21 cellular contexts compared by ENCODE assay signal in the genomic region with DNA sequence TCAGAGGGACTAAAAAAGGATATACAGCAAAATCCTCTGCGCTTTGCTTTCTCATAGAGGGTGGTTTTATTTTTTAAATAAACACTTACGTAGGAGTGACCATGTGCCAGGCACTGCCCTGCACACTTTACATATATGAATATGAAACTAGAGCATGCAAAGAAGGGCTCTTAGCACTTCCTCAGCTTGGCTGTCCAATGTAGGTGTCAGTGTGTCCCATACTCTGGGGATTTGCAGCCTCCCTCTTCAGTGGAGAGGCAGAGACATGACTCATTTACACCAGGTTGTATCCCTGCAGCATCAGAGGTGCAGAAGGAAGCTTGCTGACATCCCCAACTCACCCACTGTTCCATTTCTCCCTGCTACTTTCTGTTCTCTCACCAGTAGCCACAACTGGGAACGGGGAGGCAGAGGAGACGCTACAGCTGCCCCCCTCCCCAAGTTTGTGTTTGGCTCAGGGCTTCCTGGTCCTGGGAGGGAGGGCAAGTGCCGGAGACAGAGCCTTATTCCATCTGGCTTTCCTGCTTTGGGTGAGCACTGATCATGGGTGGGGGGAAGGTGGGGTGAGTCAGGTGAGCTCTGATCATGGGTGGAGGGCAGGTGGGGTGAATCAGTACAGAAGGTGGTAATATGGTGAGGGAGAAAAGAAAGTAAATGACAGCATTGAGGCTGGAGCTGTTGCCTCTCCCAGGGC. TPM values are rescaled to one million over a fixed set of nuclear protein-coding genes. Genes with fewer than 3 reads are reported as not detected.
DNase-seq lines count a peak whose midpoint lies in the region; ATAC-seq lines count a peak whose summit lies in the region.
"Had no signal": no experiment of that assay in that cellular context is flagged by ENCODE, and none has a peak within 500 bp of the region (broad histone marks: within the 10 kb centered on the region; RNA-seq: fewer than 3 reads in every experiment).

No MANE protein-coding gene starts in this region.

- H3K27me3 Mint-ChIP-seq in activated T-cell treated with anti-CD3 and anti-CD28 coated beads, Interleukin-2, amount 50 U/mL, for 72 hours (ENCODE audit: low read depth) = no peaks in the 10 kb centered on the region
- H3K27me3 Mint-ChIP-seq: stimulated activated naive CD8-positive, alpha-beta T cell treated with anti-CD3 and anti-CD28 coated beads, Interleukin-15, Interleukin-2, amounts not matched to agents 100 ng/mL and 50 ng/mL, for 24 hours had no signal

- H3K4me3 Mint-ChIP-seq in activated T-cell treated with anti-CD3 and anti-CD28 coated beads, Interleukin-2, amount 50 U/mL, for 72 hours = no peak overlapping the region
- H3K4me3 Mint-ChIP-seq: naive B cell; stimulated activated naive CD8-positive, alpha-beta T cell treated with anti-CD3 and anti-CD28 coated beads, Interleukin-15, Interleukin-2, amounts not matched to agents 100 ng/mL and 50 ng/mL, for 24 hours had no signal

- DNase-seq in ELR (ENCODE audit: low read depth) = peak; percentile 8
- peak; percentile 15 for DNase-seq in activated CD8-positive, alpha-beta memory T cell treated with anti-CD3 and anti-CD28 coated beads, Interleukin-2, amount 50 U/mL, for 48 hours
- peak; percentile 11 for DNase-seq in kidney tubule cell (ENCODE audit: low spot score)
- DNase-seq in activated T-cell treated with anti-CD3 and anti-CD28 coated beads, Interleukin-2, amount 50 U/mL, for 72 hours = no peak
- no peak for DNase-seq in HT-29 (ENCODE audit: low spot score)
- DNase-seq: activated naive CD4-positive, alpha-beta T cell treated with anti-CD3 and anti-CD28 coated beads, Interleukin-2, amount 50 U/mL, for 16 hours; Caco-2; dermis blood vessel endothelial cell; GF-D8; MM.1S; naive B cell; uterus; WERI-Rb-1 had no signal

- no peak overlapping the region for H3K27ac Mint-ChIP-seq in activated T-cell treated with anti-CD3 and anti-CD28 coated beads, Interleukin-2, amount 50 U/mL, for 72 hours
- H3K27ac Mint-ChIP-seq: naive B cell; stimulated activated naive CD8-positive, alpha-beta T cell treated with anti-CD3 and anti-CD28 coated beads, Interleukin-15, Interleukin-2, amounts not matched to agents 100 ng/mL and 50 ng/mL, for 24 hours had no signal

- H3K4me1 Mint-ChIP-seq in activated T-cell treated with anti-CD3 and anti-CD28 coated beads, Interleukin-2, amount 50 U/mL, for 72 hours (ENCODE audit: low read depth) = peaks cover 6% of the 10 kb centered on the region
- H3K4me1 Mint-ChIP-seq: naive B cell had no signal

- no peaks in the 10 kb centered on the region for H3K9me3 Mint-ChIP-seq in activated T-cell treated with anti-CD3 and anti-CD28 coated beads, Interleukin-2, amount 50 U/mL, for 72 hours
- H3K9me3 Mint-ChIP-seq: naive B cell; stimulated activated naive CD8-positive, alpha-beta T cell treated with anti-CD3 and anti-CD28 coated beads, Interleukin-15, Interleukin-2, amounts not matched to agents 100 ng/mL and 50 ng/mL, for 24 hours had no signal

- H3K36me3 Mint-ChIP-seq in activated T-cell treated with anti-CD3 and anti-CD28 coated beads, Interleukin-2, amount 50 U/mL, for 72 hours (ENCODE audit: insufficient read depth in 2 of 2) = no peaks in the 10 kb centered on the region
- H3K36me3 Mint-ChIP-seq: naive B cell had no signal

- ATAC-seq in HG02852 (IDR thresholded peaks at IDR 0.05; ENCODE audit: unreplicated experiment) (peak; percentile 52), GM18868 (IDR thresholded peaks at IDR 0.05; ENCODE audit: unreplicated experiment) (no peak), HG03521 (IDR thresholded peaks at IDR 0.05; ENCODE audit: unreplicated experiment) (no peak)
- no peak for ATAC-seq in activated T-cell treated with anti-CD3 and anti-CD28 coated beads, Interleukin-2, amount 50 U/mL, for 72 hours (replicated peaks in 1 of 2)
- ATAC-seq: body of pancreas had no signal

RNA-seq across cellular contexts. Expression of gene KRT5, which starts 4.9 kb away (rescaled TPM):
- not detected for total RNA-seq in activated T-cell treated with anti-CD3 and anti-CD28 coated beads, Interleukin-2, amount 50 U/mL, for 72 hours
- not detected in 2 replicates for total RNA-seq in HT-29 (2014; rRNA removed; shearing (Covaris generic))
- total RNA-seq: liver; T-helper 1 cell treated with Interleukin-12 subunit alpha and Interleukin-12 subunit beta and Interleukin-4 antibody, amounts not matched to agents 30 ng/mL and 1 ng/mL, for 36 hours had no signal

RNA-seq across cellular contexts. Expression of gene KRT71, which starts 27.9 kb away (rescaled TPM):
- not detected for total RNA-seq in activated T-cell treated with anti-CD3 and anti-CD28 coated beads, Interleukin-2, amount 50 U/mL, for 72 hours
- total RNA-seq in HT-29 (2014; rRNA removed; shearing (Covaris generic)) = not detected in 2 replicates
- total RNA-seq: body of pancreas; dermis blood vessel endothelial cell; liver; pulmonary artery endothelial cell; T-helper 1 cell treated with Interleukin-12 subunit alpha and Interleukin-12 subunit beta and Interleukin-4 antibody, amounts not matched to agents 30 ng/mL and 1 ng/mL, for 36 hours; uterus had no signal

RNA-seq across cellular contexts. Expression of gene KRT6A, which starts 32.0 kb away (rescaled TPM):
- total RNA-seq in activated T-cell treated with anti-CD3 and anti-CD28 coated beads, Interleukin-2, amount 50 U/mL, for 72 hours = not detected
- not detected in 2 replicates for total RNA-seq in HT-29 (2014; rRNA removed; shearing (Covaris generic))
- total RNA-seq: body of pancreas; T-helper 1 cell treated with Interleukin-12 subunit alpha and Interleukin-12 subunit beta and Interleukin-4 antibody, amounts not matched to agents 30 ng/mL and 1 ng/mL, for 36 hours had no signal

RNA-seq across cellular contexts. Expression of gene KRT74, which starts 48.6 kb away (rescaled TPM):
- under 1 TPM in 1 of 2 donors, not detected in 1; 0.12 TPM for total RNA-seq in activated T-cell treated with anti-CD3 and anti-CD28 coated beads, Interleukin-2, amount 50 U/mL, for 72 hours
- not detected in 2 replicates for total RNA-seq in HT-29 (2014; rRNA removed; shearing (Covaris generic))
- total RNA-seq: body of pancreas; Caco-2; dermis blood vessel endothelial cell; liver; pulmonary artery endothelial cell; T-helper 1 cell treated with Interleukin-12 subunit alpha and Interleukin-12 subunit beta and Interleukin-4 antibody, amounts not matched to agents 30 ng/mL and 1 ng/mL, for 36 hours; uterus had no signal

RNA-seq across cellular contexts. Expression of gene KRT6C, which starts 51.4 kb away (rescaled TPM):
- not detected for total RNA-seq in activated T-cell treated with anti-CD3 and anti-CD28 coated beads, Interleukin-2, amount 50 U/mL, for 72 hours
- total RNA-seq in HT-29 (2014; rRNA removed; shearing (Covaris generic)) = not detected in 2 replicates
- total RNA-seq: body of pancreas; Caco-2; dermis blood vessel endothelial cell; pulmonary artery endothelial cell; T-helper 1 cell treated with Interleukin-12 subunit alpha and Interleukin-12 subunit beta and Interleukin-4 antibody, amounts not matched to agents 30 ng/mL and 1 ng/mL, for 36 hours had no signal

Comparison
In these comparisons a context has a peak if more than half of its experiments do, and no peak if none do; other contexts are left out.
1. DNase-seq: peak in ELR (single experiment), activated CD8-positive, alpha-beta memory T cell treated with anti-CD3 and anti-CD28 coated beads, Interleukin-2, amount 50 U/mL, for 48 hours (single experiment) and kidney tubule cell (single experiment); none in activated T-cell treated with anti-CD3 and anti-CD28 coated beads, Interleukin-2, amount 50 U/mL, for 72 hours (0 of 2) and HT-29 (single experiment).